In genomic region chr11:115504279-115505158, GRCh38 we compare ENCODE assay signal across 8 cellular contexts. TPM values are rescaled to one million over a fixed set of nuclear protein-coding genes. Genes with fewer than 3 reads are reported as not detected.
DNase-seq lines count a peak whose midpoint lies in the region; ATAC-seq and TF ChIP-seq lines count a peak whose summit lies in the region.

Gene CADM1 (minus strand): TSS chr11:115504415.

- H3K4me3 ChIP-seq in AG10803 (ENCODE audit: low read length) (peak within 1 kb of the TSS; percentile 63), suprapubic skin (peak within 1 kb of the TSS; percentile 64)

- no peak for TF ChIP-seq POLR2A in suprapubic skin (IDR thresholded peaks at IDR 0.05)

- H3K27me3 Mint-ChIP-seq in activated naive CD8-positive, alpha-beta T cell treated with anti-CD3 and anti-CD28 coated beads, Interleukin-2, amount 50 U/mL, for 24 hours: peaks cover 33% of the 10 kb centered on the region

- peaks cover 22% of the 10 kb centered on the region for H3K4me1 ChIP-seq in suprapubic skin

- H3K4me1 Mint-ChIP-seq in activated naive CD8-positive, alpha-beta T cell treated with anti-CD3 and anti-CD28 coated beads, Interleukin-2, amount 50 U/mL, for 24 hours: peaks cover 5% of the 10 kb centered on the region

- peaks cover 32% of the 10 kb centered on the region for H3K27me3 ChIP-seq in suprapubic skin

- TF ChIP-seq CTCF in AG10803 (conservative IDR thresholded peaks at IDR 0.05; ENCODE audit: low read length) (peak; percentile 57), omental fat pad (IDR thresholded peaks at IDR 0.05) (peak in 1 of 3 donors; percentile 27), suprapubic skin (IDR thresholded peaks at IDR 0.05) (peak; percentile 29 to 71)

- H3K27ac Mint-ChIP-seq in activated naive CD8-positive, alpha-beta T cell treated with anti-CD3 and anti-CD28 coated beads, Interleukin-2, amount 50 U/mL, for 24 hours: no peak within 1 kb of the TSS

- no peaks in the 10 kb centered on the region for H3K36me3 ChIP-seq in suprapubic skin

- peak; percentile 76 for DNase-seq in AG10803 (ENCODE audit: low read depth)
- peak; percentile 94 for DNase-seq in M059J (ENCODE audit: low read depth)
- DNase-seq in SK-N-DZ (ENCODE audit: low spot score): peak; percentile 91
- DNase-seq in activated naive CD8-positive, alpha-beta T cell treated with anti-CD3 and anti-CD28 coated beads, Interleukin-2, amount 50 U/mL, for 24 hours: peak; percentile 64
- peak; percentile 95 for DNase-seq in Right ventricle myocardium superior
- peak; percentile 81 for DNase-seq in omental fat pad (ENCODE audit: low spot score)
- peak; percentile 94 to 95 for DNase-seq in suprapubic skin (ENCODE audit: low spot score in 2 of 2)

- H3K36me3 Mint-ChIP-seq in activated naive CD8-positive, alpha-beta T cell treated with anti-CD3 and anti-CD28 coated beads, Interleukin-2, amount 50 U/mL, for 24 hours (ENCODE audit: low read depth): no peaks in the 10 kb centered on the region

- H3K27ac ChIP-seq in suprapubic skin: peak within 1 kb of the TSS; percentile 82

- WGBS in suprapubic skin: under 1% methylated on average over 39 of the region's 76 CpGs

- ATAC-seq in GM19452 (IDR thresholded peaks at IDR 0.05; ENCODE audit: unreplicated experiment): peak; percentile 74
- peak; percentile 77 for ATAC-seq in activated naive CD8-positive, alpha-beta T cell treated with anti-CD3 and anti-CD28 coated beads, Interleukin-2, amount 50 U/mL, for 24 hours
- ATAC-seq in Right ventricle myocardium superior (ENCODE audit: poor library complexity): peak; percentile 94
- ATAC-seq in omental fat pad (ENCODE audit: low FRiP score): peak; percentile 95

- no peak for TF ChIP-seq EP300 in suprapubic skin (IDR thresholded peaks at IDR 0.05)

- intact Hi-C loops in Right ventricle myocardium superior (cut with DNase I): loop anchor here (5.0 to 10.0 kb wide), 2 partner anchors 167 to 170 kb away; no protein-coding TSS in a partner anchor

- peak within 1 kb of the TSS; percentile 59 for H3K4me3 Mint-ChIP-seq in activated naive CD8-positive, alpha-beta T cell treated with anti-CD3 and anti-CD28 coated beads, Interleukin-2, amount 50 U/mL, for 24 hours

- peaks cover 3% of the 10 kb centered on the region for H3K9me3 Mint-ChIP-seq in activated naive CD8-positive, alpha-beta T cell treated with anti-CD3 and anti-CD28 coated beads, Interleukin-2, amount 50 U/mL, for 24 hours

- no peaks in the 10 kb centered on the region for H3K9me3 ChIP-seq in suprapubic skin

RNA-seq across cellular contexts. Expression of gene CADM1, which starts in this region (rescaled TPM):
- 65.0 and 71.9 TPM in 2 replicates for total RNA-seq in M059J (2014; rRNA removed; shearing (Covaris generic))
- polyA plus RNA-seq in SK-N-DZ (2014; cell fraction: cytosol; rRNA removed): 31.7 and 44.5 TPM in 2 replicates
- polyA plus RNA-seq in SK-N-DZ (2014; cell fraction: nucleus; rRNA removed): 29.0 and 34.1 TPM in 2 replicates
- total RNA-seq in Right ventricle myocardium superior: 32.0 TPM
- 10 to 100 TPM in 3 of 4 donors, 1 to 10 TPM in 1; 5.8 to 27.9 (median 14.9) TPM for total RNA-seq in omental fat pad
- 10 to 100 TPM; 13.3 to 26.2 (median 15.3) TPM for total RNA-seq in suprapubic skin

Comparison
In these comparisons a context has a peak if more than half of its experiments do, and no peak if none do; other contexts are left out.
1. Peak in every context shown above with its lines: DNase-seq, ATAC-seq, H3K4me3 ChIP-seq and H3K27ac ChIP-seq.